8 cellular contexts compared by ENCODE assay signal in the genomic region with DNA sequence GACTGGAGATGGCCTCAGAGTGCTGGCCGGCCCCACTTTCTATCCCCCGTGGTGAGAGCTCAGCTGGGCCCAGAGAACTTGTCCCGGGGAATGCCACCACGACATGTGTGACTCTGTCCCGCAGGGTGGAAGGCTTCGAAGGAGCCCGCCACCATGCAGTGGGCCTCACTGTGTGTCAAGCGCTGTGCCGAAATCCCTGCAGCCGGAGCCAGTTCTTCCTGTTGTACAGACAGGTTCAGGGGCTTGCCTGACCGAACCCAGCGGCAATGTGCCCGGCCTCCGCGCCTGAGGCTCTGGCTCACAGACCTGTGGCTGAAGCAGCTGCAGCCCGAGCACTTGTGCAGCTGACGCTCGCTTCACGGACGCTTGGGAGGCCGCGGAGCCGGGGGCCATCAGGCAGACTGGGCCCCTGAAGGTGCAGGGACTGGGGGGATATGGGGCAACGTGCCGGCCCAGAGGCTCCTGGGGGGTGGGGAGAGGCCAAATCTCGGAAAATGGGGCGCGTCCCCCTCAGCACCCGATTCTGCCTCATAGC. TPM values are rescaled to one million over a fixed set of nuclear protein-coding genes. Genes with fewer than 3 reads are reported as not detected.
DNase-seq lines count a peak whose midpoint lies in the region; FAIRE-seq and TF ChIP-seq lines count a peak whose summit lies in the region.

No MANE protein-coding gene starts in this region.

- DNase-seq in activated naive CD4-positive, alpha-beta T cell treated with anti-CD3 and anti-CD28 coated beads, Interleukin-2, amount 10 ng/mL, durations not matched to agents 7 days and 5 days = peak; percentile 45
- DNase-seq in activated naive CD4-positive, alpha-beta T cell treated with anti-CD3 and anti-CD28 coated beads, Interleukin-2, amount 50 U/mL, for 16 hours = no peak
- peak; percentile 43 for DNase-seq in SK-N-DZ (ENCODE audit: low spot score)
- peak; percentile 60 for DNase-seq in choroid plexus epithelial cell (ENCODE audit: low read depth)
- no peak for DNase-seq in NCI-H774 (lab: John Stamatoyannopoulos, UW)
- no peak for DNase-seq in H54 (ENCODE audit: insufficient read length, low spot score)

- no peak for TF ChIP-seq POLR2A in H54 (IDR thresholded peaks at IDR 0.05; ENCODE audit: low read depth, low read length)

- H3K27me3 Mint-ChIP-seq in activated naive CD4-positive, alpha-beta T cell treated with anti-CD3 and anti-CD28 coated beads, Interleukin-2, amount 10 ng/mL, durations not matched to agents 7 days and 5 days = peaks cover 27% of the 10 kb centered on the region

- FAIRE-seq in H54 (lab: Jason Lieb, UNC) = no peak

- H3K27ac Mint-ChIP-seq in activated naive CD4-positive, alpha-beta T cell treated with anti-CD3 and anti-CD28 coated beads, Interleukin-2, amount 10 ng/mL, durations not matched to agents 7 days and 5 days = no peak overlapping the region

- TF ChIP-seq RAD21 in liver (IDR thresholded peaks at IDR 0.05) = no peak

- peaks cover 16% of the 10 kb centered on the region for H3K4me1 Mint-ChIP-seq in activated naive CD4-positive, alpha-beta T cell treated with anti-CD3 and anti-CD28 coated beads, Interleukin-2, amount 10 ng/mL, durations not matched to agents 7 days and 5 days

- CTCF ChIA-PET in activated naive CD4-positive, alpha-beta T cell treated with anti-CD3 and anti-CD28 coated beads, Interleukin-2, amount 10 ng/mL, durations not matched to agents 7 days and 5 days (lab: Charles Lee) = interaction anchor here (0.5 to 3.3 kb wide), 11 partner anchors 8 to 466 kb away, joined by 3 to 46 read pairs (median 4); no protein-coding TSS in a partner anchor

- H3K4me3 ChIP-seq in choroid plexus epithelial cell (ENCODE audit: low read depth, low read length) (peak overlapping the region; percentile 77), liver (ENCODE audit: low read depth in 1 of 3, low read length in 3 of 3) (peak overlapping the region; percentile 35 to 77 (median 67)), stomach smooth muscle (ENCODE audit: low read length in 2 of 2) (peak overlapping the region; percentile 77 to 81)

- 26% methylated on average over 29 of the region's 29 CpGs for WGBS in liver

- H3K9me3 ChIP-seq in liver (ENCODE audit: control insufficient read depth in 4 of 4, low read length in 3 of 4) (no peaks in the 10 kb centered on the region), stomach smooth muscle (ENCODE audit: control insufficient read depth in 2 of 2, low read length in 2 of 2) (no peaks in the 10 kb centered on the region)

- H3K9me3 Mint-ChIP-seq in activated naive CD4-positive, alpha-beta T cell treated with anti-CD3 and anti-CD28 coated beads, Interleukin-2, amount 10 ng/mL, durations not matched to agents 7 days and 5 days = no peaks in the 10 kb centered on the region

- H3K36me3 Mint-ChIP-seq in activated naive CD4-positive, alpha-beta T cell treated with anti-CD3 and anti-CD28 coated beads, Interleukin-2, amount 10 ng/mL, durations not matched to agents 7 days and 5 days = no peaks in the 10 kb centered on the region

- peak overlapping the region in 1 of 2 donors; percentile 37 for H3K9ac ChIP-seq in liver (ENCODE audit: low read depth in 1 of 2, low read length in 2 of 2)
- H3K9ac ChIP-seq in stomach smooth muscle (ENCODE audit: low read length in 2 of 2) = peak overlapping the region; percentile 30 to 51

- H3K27ac ChIP-seq in liver (ENCODE audit: low read depth in 1 of 2, low read length in 2 of 2) (peak overlapping the region; percentile 57 to 64), stomach smooth muscle (ENCODE audit: low read length) (no peak overlapping the region)

- no peak for TF ChIP-seq CTCF in choroid plexus epithelial cell (conservative IDR thresholded peaks at IDR 0.05; ENCODE audit: low read depth, low read length)
- no peak for TF ChIP-seq CTCF in liver (IDR thresholded peaks at IDR 0.05; ENCODE audit: low read depth, low read length, missing input control)

- H3K36me3 ChIP-seq in liver (ENCODE audit: control insufficient read depth in 4 of 4, insufficient read depth in 3 of 4, low read depth in 1 of 4, low read length in 3 of 4) = peaks cover 0 to 2% (median 0%) of the 10 kb centered on the region in 4 donors
- no peaks in the 10 kb centered on the region for H3K36me3 ChIP-seq in stomach smooth muscle (ENCODE audit: control insufficient read depth in 2 of 2, insufficient read depth in 2 of 2, low read length in 2 of 2)

- H3K27me3 ChIP-seq in liver (ENCODE audit: control insufficient read depth in 4 of 4, insufficient read depth in 4 of 4, low read length in 3 of 4) (no peaks in the 10 kb centered on the region), stomach smooth muscle (ENCODE audit: control insufficient read depth in 1 of 2, insufficient read depth in 2 of 2, low read length in 2 of 2) (no peaks in the 10 kb centered on the region)

- H3K4me1 ChIP-seq in liver (ENCODE audit: control insufficient read depth in 4 of 4, insufficient read depth in 4 of 4, low read length in 3 of 4) (peaks cover 4 to 15% (median 9%) of the 10 kb centered on the region in 4 donors), stomach smooth muscle (ENCODE audit: control insufficient read depth, insufficient read depth, low read length) (peaks cover 26% of the 10 kb centered on the region)

- H3K4me3 Mint-ChIP-seq in activated naive CD4-positive, alpha-beta T cell treated with anti-CD3 and anti-CD28 coated beads, Interleukin-2, amount 10 ng/mL, durations not matched to agents 7 days and 5 days = peak overlapping the region; percentile 82

TF ChIP-seq in liver, 16 proteins besides CTCF, POLR2A, EP300 and RAD21:
- TF ChIP-seq TAF1 (conservative IDR thresholded peaks at IDR 0.05) (no peak), JUND (IDR thresholded peaks at IDR 0.05) (no peak), FOXA1 (IDR thresholded peaks at IDR 0.05) (no peak), GABPA (IDR thresholded peaks at IDR 0.05 in 1 of 2, conservative IDR thresholded peaks at IDR 0.05 in 1 of 2) (no peak), HNF4G (IDR thresholded peaks at IDR 0.05) (no peak)
- TF ChIP-seq, protein P1, sequence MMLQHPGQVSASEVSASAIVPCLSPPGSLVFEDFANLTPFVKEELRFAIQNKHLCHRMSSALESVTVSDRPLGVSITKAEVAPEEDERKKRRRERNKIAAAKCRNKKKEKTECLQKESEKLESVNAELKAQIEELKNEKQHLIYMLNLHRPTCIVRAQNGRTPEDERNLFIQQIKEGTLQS (IDR thresholded peaks at IDR 0.05) = no peak
- TF ChIP-seq, protein P2, sequence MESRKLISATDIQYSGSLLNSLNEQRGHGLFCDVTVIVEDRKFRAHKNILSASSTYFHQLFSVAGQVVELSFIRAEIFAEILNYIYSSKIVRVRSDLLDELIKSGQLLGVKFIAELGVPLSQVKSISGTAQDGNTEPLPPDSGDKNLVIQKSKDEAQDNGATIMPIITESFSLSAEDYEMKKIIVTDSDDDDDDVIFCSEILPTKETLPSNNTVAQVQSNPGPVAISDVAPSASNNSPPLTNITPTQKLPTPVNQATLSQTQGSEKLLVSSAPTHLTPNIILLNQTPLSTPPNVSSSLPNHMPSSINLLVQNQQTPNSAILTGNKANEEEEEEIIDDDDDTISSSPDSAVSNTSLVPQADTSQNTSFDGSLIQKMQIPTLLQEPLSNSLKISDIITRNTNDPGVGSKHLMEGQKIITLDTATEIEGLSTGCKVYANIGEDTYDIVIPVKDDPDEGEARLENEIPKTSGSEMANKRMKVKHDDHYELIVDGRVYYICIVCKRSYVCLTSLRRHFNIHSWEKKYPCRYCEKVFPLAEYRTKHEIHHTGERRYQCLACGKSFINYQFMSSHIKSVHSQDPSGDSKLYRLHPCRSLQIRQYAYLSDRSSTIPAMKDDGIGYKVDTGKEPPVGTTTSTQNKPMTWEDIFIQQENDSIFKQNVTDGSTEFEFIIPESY (IDR thresholded peaks at IDR 0.05) = no peak
- TF ChIP-seq, protein P3, sequence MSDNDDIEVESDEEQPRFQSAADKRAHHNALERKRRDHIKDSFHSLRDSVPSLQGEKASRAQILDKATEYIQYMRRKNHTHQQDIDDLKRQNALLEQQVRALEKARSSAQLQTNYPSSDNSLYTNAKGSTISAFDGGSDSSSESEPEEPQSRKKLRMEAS (IDR thresholded peaks at IDR 0.05) = no peak

RNA-seq across cellular contexts. Expression of a gene that starts 0.7 kb away (rescaled TPM):
- 22.4 and 23.1 TPM in 2 replicates for polyA plus RNA-seq in SK-N-DZ (2014; cell fraction: cytosol; rRNA removed)
- 25.1 and 27.3 TPM in 2 replicates for polyA plus RNA-seq in SK-N-DZ (2014; cell fraction: nucleus; rRNA removed)
- total RNA-seq in liver = 10 to 100 TPM; 11.4 to 15.5 TPM
- 1 to 10 TPM; 1.8 to 6.4 TPM for polyA plus RNA-seq in liver

RNA-seq across cellular contexts. Expression of a gene that starts 30.6 kb away (rescaled TPM):
- 52.2 and 80.7 TPM in 2 replicates for polyA plus RNA-seq in SK-N-DZ (2014; cell fraction: cytosol; rRNA removed)
- 398 and 530 TPM in 2 replicates for polyA plus RNA-seq in SK-N-DZ (2014; cell fraction: nucleus; rRNA removed)
- 10 to 100 TPM in 1 of 2 donors, 1 to 10 TPM in 1; 9.7 to 26.9 TPM for total RNA-seq in liver
- polyA plus RNA-seq in liver = 1 to 10 TPM; 6.0 to 7.9 TPM

Comparison
In these comparisons a context has a peak if more than half of its experiments do, and no peak if none do; other contexts are left out.
1. DNase-seq: peak in activated naive CD4-positive, alpha-beta T cell treated with anti-CD3 and anti-CD28 coated beads, Interleukin-2, amount 10 ng/mL, durations not matched to agents 7 days and 5 days (single experiment), SK-N-DZ (single experiment) and choroid plexus epithelial cell (single experiment); none in activated naive CD4-positive, alpha-beta T cell treated with anti-CD3 and anti-CD28 coated beads, Interleukin-2, amount 50 U/mL, for 16 hours (single experiment), NCI-H774 (single experiment) and H54 (single experiment).
2. Peak in every context shown above with its lines, with median percentiles within 50 percentile points of each other: H3K4me3 ChIP-seq.